1 cellular context compared by ENCODE assay signal in genomic region chr17:6066183-6066948, GRCh38.
TF ChIP-seq lines count a peak whose summit lies in the region.

No MANE protein-coding gene starts in this region.

TF ChIP-seq in GM12878, 131 proteins besides CTCF, POLR2A, EP300 and RAD21:
- no peak for TF ChIP-seq BCLAF1 (IDR thresholded peaks at IDR 0.05)
- peak; percentile 64 for TF ChIP-seq BCL3 (IDR thresholded peaks at IDR 0.05; ENCODE audit: borderline replicate concordance, insufficient read depth, low read depth, low read length, poor library complexity, severe bottlenecking)
